23 cellular contexts compared by ENCODE assay signal in the genomic region with DNA sequence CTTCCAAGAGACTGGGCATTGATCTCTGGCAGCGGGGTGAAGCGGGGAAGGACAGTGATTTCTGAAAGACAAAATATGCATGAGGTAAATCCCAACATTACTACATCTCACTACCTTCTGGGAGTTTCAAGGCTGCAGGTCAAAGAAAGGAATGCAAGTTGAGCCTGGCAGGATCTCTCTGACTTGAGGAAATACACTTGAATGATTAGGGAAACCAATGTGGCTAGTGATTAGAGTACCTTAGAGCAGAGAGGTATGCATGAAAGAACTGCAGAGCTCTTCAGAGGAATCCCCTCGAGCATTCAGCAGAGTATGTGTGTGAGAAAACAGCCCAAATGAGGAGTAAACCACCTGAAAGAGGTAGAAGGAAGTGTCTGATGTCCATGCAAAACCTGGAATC.
"Had no signal": no experiment of that assay in that cellular context is flagged by ENCODE, and none has a peak within 500 bp of the region (broad histone marks: within the 10 kb centered on the region; RNA-seq: fewer than 3 reads in every experiment).

No MANE protein-coding gene starts in this region.

- H3K27ac Mint-ChIP-seq: naive B cell; nephron; stimulated activated naive B cell treated with anti-CD40 and anti-IgM and Interleukin-4, amounts not matched to agents 10 μg/mL and 1 μg/mL and 100 μg/mL, for 72 hours had no signal

- H3K9me3 ChIP-seq: psoas muscle, right lobe of liver, testis, tibial nerve had no signal

- ATAC-seq: foreskin keratinocyte; left cardiac atrium; psoas muscle; right lobe of liver; stimulated activated naive B cell treated with anti-CD40 and anti-IgM and Interleukin-4, amounts not matched to agents 10 μg/mL and 1 μg/mL and 100 μg/mL, for 72 hours; stimulated activated naive CD8-positive, alpha-beta T cell treated with anti-CD3 and anti-CD28 coated beads, Interleukin-15, amount 100 ng/mL, for 72 hours had no signal

- FAIRE-seq: colon, islet of Langerhans had no signal

- H3K4me3 ChIP-seq: hepatocyte, left ventricle myocardium inferior, lung, psoas muscle, right lobe of liver, testis, tibial nerve had no signal

- H3K27ac ChIP-seq: foreskin keratinocyte, hepatocyte, left ventricle myocardium inferior, psoas muscle, right lobe of liver, testis, tibial nerve had no signal

- H3K4me2 ChIP-seq: hepatocyte had no signal

- H3K36me3 Mint-ChIP-seq: naive B cell; stimulated activated naive B cell treated with anti-CD40 and anti-IgM and Interleukin-4, amounts not matched to agents 10 μg/mL and 1 μg/mL and 100 μg/mL, for 72 hours had no signal

- H3K4me3 Mint-ChIP-seq: naive B cell; nephron; stimulated activated naive B cell treated with anti-CD40 and anti-IgM and Interleukin-4, amounts not matched to agents 10 μg/mL and 1 μg/mL and 100 μg/mL, for 72 hours; stimulated activated naive CD8-positive, alpha-beta T cell treated with anti-CD3 and anti-CD28 coated beads, Interleukin-15, amount 100 ng/mL, for 72 hours had no signal

- H3K4me1 Mint-ChIP-seq: naive B cell; nephron; stimulated activated naive B cell treated with anti-CD40 and anti-IgM and Interleukin-4, amounts not matched to agents 10 μg/mL and 1 μg/mL and 100 μg/mL, for 72 hours; stimulated activated naive CD8-positive, alpha-beta T cell treated with anti-CD3 and anti-CD28 coated beads, Interleukin-15, amount 100 ng/mL, for 72 hours had no signal

- DNase-seq: cerebellar nuclear complex; dermis blood vessel endothelial cell; erythroblast; foreskin keratinocyte; head of caudate nucleus; left cardiac atrium; left ventricle myocardium inferior; mesenchymal stem cell; naive B cell; psoas muscle; retina; right lobe of liver; stimulated activated CD4-positive, alpha-beta T cell treated with anti-CD3 and anti-CD28 coated beads, Interleukin-2, amount 100 ng/mL, for 24 hours; stimulated activated CD4-positive, alpha-beta T cell treated with anti-CD3 and anti-CD28 coated beads, Interleukin-4, amount 100 ng/mL, for 4 hours; stimulated activated naive B cell treated with anti-CD40 and anti-IgM and Interleukin-4, amounts not matched to agents 10 μg/mL and 1 μg/mL and 100 μg/mL, for 72 hours; stimulated activated naive CD8-positive, alpha-beta T cell treated with anti-CD3 and anti-CD28 coated beads, Interleukin-15, amount 100 ng/mL, for 72 hours; testis had no signal

- H2AFZ ChIP-seq: hepatocyte had no signal

- H3K27me3 ChIP-seq: foreskin keratinocyte, hepatocyte, right lobe of liver, testis, tibial nerve had no signal

- H3K4me1 ChIP-seq: foreskin keratinocyte, left ventricle myocardium inferior, psoas muscle, right lobe of liver, testis, tibial nerve had no signal

- H3K36me3 ChIP-seq: left ventricle myocardium inferior, right lobe of liver, tibial nerve had no signal

- H3K27me3 Mint-ChIP-seq: naive B cell; stimulated activated naive B cell treated with anti-CD40 and anti-IgM and Interleukin-4, amounts not matched to agents 10 μg/mL and 1 μg/mL and 100 μg/mL, for 72 hours; stimulated activated naive CD8-positive, alpha-beta T cell treated with anti-CD3 and anti-CD28 coated beads, Interleukin-15, amount 100 ng/mL, for 72 hours had no signal

- H3K79me2 ChIP-seq: hepatocyte had no signal
